Comparison of ENCODE assay signal across 8 cellular contexts in the genomic region with DNA sequence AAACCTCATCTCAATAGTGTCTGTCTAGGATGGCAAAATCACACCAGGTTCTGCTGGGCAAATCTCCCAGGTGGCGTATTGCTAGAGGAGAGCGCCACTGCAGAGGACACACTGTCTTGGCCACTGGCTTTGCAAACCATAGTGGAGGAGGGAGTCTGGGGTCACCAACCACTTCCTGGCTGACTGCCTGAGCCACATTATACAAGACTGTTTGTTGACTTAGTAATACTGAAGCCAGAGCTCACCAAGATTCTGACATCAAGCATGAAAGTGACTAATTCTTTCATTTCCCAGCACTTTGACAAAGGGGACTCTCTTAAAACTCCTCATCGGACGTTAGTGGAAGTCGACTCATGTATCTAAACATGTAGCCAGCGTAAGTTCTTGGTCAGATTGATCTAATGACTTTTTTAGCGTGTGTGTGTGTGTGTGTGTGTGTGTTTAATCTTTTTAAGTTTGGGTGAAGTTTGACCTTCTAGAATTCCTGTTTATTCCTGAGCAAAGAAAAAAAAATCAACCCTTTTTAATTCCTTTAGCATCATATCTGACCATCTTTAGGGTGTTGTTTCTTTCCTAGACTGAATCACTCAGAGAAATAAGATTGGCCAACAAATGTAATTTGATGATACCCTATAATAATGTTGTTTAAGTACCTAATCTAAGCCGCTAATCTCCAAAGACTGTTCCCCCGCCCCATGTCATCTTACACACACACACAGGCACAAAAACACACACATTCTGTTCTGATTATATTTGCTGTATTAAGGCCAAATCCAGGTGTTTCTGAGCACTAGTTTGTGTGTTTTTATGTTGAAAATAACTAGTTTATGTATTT. TPM values are rescaled to one million over a fixed set of nuclear protein-coding genes. Genes with fewer than 3 reads are reported as not detected.
DNase-seq lines count a peak whose midpoint lies in the region; ATAC-seq and TF ChIP-seq lines count a peak whose summit lies in the region.

No MANE protein-coding gene starts in this region.

- no peaks in the 10 kb centered on the region for H3K9me3 Mint-ChIP-seq in HFFc6
- no peaks in the 10 kb centered on the region for H3K9me3 Mint-ChIP-seq in activated CD8-positive, alpha-beta T cell treated with anti-CD3 and anti-CD28 coated beads for 36 hours

- in situ Hi-C loops in GM13977 (cut with MboI; ENCODE audit: low pct_unique_long_range_greater_than_20kb, low sequenced_read_pairs, unreplicated experiment): no loop called here

- peak overlapping the region; percentile 96 for H3K27ac Mint-ChIP-seq in HFFc6
- H3K27ac Mint-ChIP-seq in activated CD8-positive, alpha-beta T cell treated with anti-CD3 and anti-CD28 coated beads for 36 hours: peak overlapping the region; percentile 99

- peak; percentile 88 for ATAC-seq in activated CD8-positive, alpha-beta T cell treated with anti-CD3 and anti-CD28 coated beads for 36 hours
- ATAC-seq in esophagus mucosa: peak; percentile 85

- peak overlapping the region; percentile 83 for H3K4me3 Mint-ChIP-seq in HFFc6
- peak overlapping the region; percentile 69 for H3K4me3 Mint-ChIP-seq in activated CD8-positive, alpha-beta T cell treated with anti-CD3 and anti-CD28 coated beads for 36 hours

- CTCF ChIA-PET in activated CD8-positive, alpha-beta T cell treated with anti-CD3 and anti-CD28 coated beads for 36 hours (lab: Charles Lee): interaction anchor here (0.6 to 7.0 kb wide), 11 partner anchors 11 to 102 kb away, joined by 3 to 119 read pairs (median 4); a partner anchor contains a TSS

- H3K27me3 Mint-ChIP-seq in HFFc6 (ENCODE audit: insufficient read depth): no peaks in the 10 kb centered on the region
- H3K27me3 Mint-ChIP-seq in activated CD8-positive, alpha-beta T cell treated with anti-CD3 and anti-CD28 coated beads for 36 hours: no peaks in the 10 kb centered on the region

- H3K36me3 Mint-ChIP-seq in HFFc6 (ENCODE audit: low read depth): no peaks in the 10 kb centered on the region
- peaks cover 39% of the 10 kb centered on the region for H3K36me3 Mint-ChIP-seq in activated CD8-positive, alpha-beta T cell treated with anti-CD3 and anti-CD28 coated beads for 36 hours (ENCODE audit: low read depth)

- intact Hi-C loops in activated CD8-positive, alpha-beta T cell treated with anti-CD3 and anti-CD28 coated beads for 36 hours (cut with micrococcal nuclease): loop anchor here (2.0 kb wide), 1 partner anchor 40 kb away; no protein-coding TSS in a partner anchor

- peak; percentile 81 for DNase-seq in GM13977 (ENCODE audit: low spot score)
- DNase-seq in HFFc6: peak; percentile 93
- peak; percentile 49 to 65 for DNase-seq in NCI-H2081 (lab: John Stamatoyannopoulos, UW)
- peak; percentile 90 for DNase-seq in activated CD8-positive, alpha-beta T cell treated with anti-CD3 and anti-CD28 coated beads for 36 hours
- DNase-seq in occipital lobe (lab: John Stamatoyannopoulos, UW): peak; percentile 4
- DNase-seq in HPDE6-E6E7 (ENCODE audit: extremely low spot score): no peak
- no peak for DNase-seq in GDM1 (lab: John Stamatoyannopoulos, UW)

- POLR2A ChIA-PET in activated CD8-positive, alpha-beta T cell treated with anti-CD3 and anti-CD28 coated beads for 36 hours (lab: Charles Lee): interaction anchor here (0.9 to 5.6 kb wide), 10 partner anchors 12 to 100 kb away, joined by 3 to 26 read pairs (median 8); no protein-coding TSS in a partner anchor

- peak; percentile 9 for TF ChIP-seq CTCF in GM13977 (IDR thresholded peaks at IDR 0.05; ENCODE audit: extremely low read depth, insufficient read depth, missing control alignments)
- peak; percentile 25; the same call in 1 of the 2 replicates for TF ChIP-seq CTCF in HFFc6 (IDR thresholded peaks at IDR 0.05)
- no peak for TF ChIP-seq CTCF in activated CD8-positive, alpha-beta T cell treated with anti-CD3 and anti-CD28 coated beads for 36 hours (IDR thresholded peaks at IDR 0.05)

- H3K4me1 Mint-ChIP-seq in HFFc6 (ENCODE audit: low read depth): peaks cover 42% of the 10 kb centered on the region
- H3K4me1 Mint-ChIP-seq in activated CD8-positive, alpha-beta T cell treated with anti-CD3 and anti-CD28 coated beads for 36 hours (ENCODE audit: low read depth): peaks cover 85% of the 10 kb centered on the region

RNA-seq across cellular contexts. Expression of a gene that starts 13.8 kb away (rescaled TPM):
- 10 to 100 TPM in 1 of 6 experiments, 1 to 10 TPM in 5; 6.9 to 11.1 (median 7.7) TPM for total RNA-seq in HFFc6 (2021; fragmentation: NEBNext Ultra II Directional; extraction: Animal tissue kit (Norgen Biotek cat#: 25700))
- 10 to 100 TPM; 51.8 to 56.3 TPM for total RNA-seq in activated CD8-positive, alpha-beta T cell treated with anti-CD3 and anti-CD28 coated beads for 36 hours
- 16.0 TPM for total RNA-seq in esophagus mucosa
- 60.8 TPM for total RNA-seq in occipital lobe

RNA-seq across cellular contexts. Expression of a gene that starts 24.5 kb away (rescaled TPM):
- 10 to 100 TPM; 62.3 to 74.4 (median 73.2) TPM for total RNA-seq in HFFc6 (2021; fragmentation: NEBNext Ultra II Directional; extraction: Animal tissue kit (Norgen Biotek cat#: 25700))
- total RNA-seq in activated CD8-positive, alpha-beta T cell treated with anti-CD3 and anti-CD28 coated beads for 36 hours: 10 to 100 TPM; 80.9 to 89.1 TPM
- total RNA-seq in esophagus mucosa: 40.3 TPM
- 53.5 TPM for total RNA-seq in occipital lobe

Comparison
In these comparisons a context has a peak if more than half of its experiments do, and no peak if none do; other contexts are left out.
1. DNase-seq: peak in GM13977 (single experiment), HFFc6 (single experiment), NCI-H2081 (2 of 2), activated CD8-positive, alpha-beta T cell treated with anti-CD3 and anti-CD28 coated beads for 36 hours (single experiment) and occipital lobe (single experiment); none in HPDE6-E6E7 (single experiment) and GDM1 (single experiment).